In genomic region chr5:143376195-143376772, GRCh38 we compare ENCODE assay signal across 16 cellular contexts. TPM values are rescaled to one million over a fixed set of nuclear protein-coding genes. Genes with fewer than 3 reads are reported as not detected.
A peak's percentile ranks its signal among the peaks of the same experiment; 100 is the strongest.
DNase-seq lines count a peak whose midpoint lies in the region; ATAC-seq and TF ChIP-seq lines count a peak whose summit lies in the region.
"Had no signal": no experiment of that assay in that cellular context is flagged by ENCODE, and none has a peak within 500 bp of the region (broad histone marks: within the 10 kb centered on the region; RNA-seq: fewer than 3 reads in every experiment).

No MANE protein-coding gene starts in this region.

- H3K36me3 Mint-ChIP-seq in CD4-positive, CD25-positive, alpha-beta regulatory T cell: peaks cover 16% of the 10 kb centered on the region
- H3K36me3 Mint-ChIP-seq in WTC11 (no peaks in the 10 kb centered on the region), mesothelial cell of epicardium (peaks cover 2% of the 10 kb centered on the region)
- H3K36me3 Mint-ChIP-seq in activated naive CD4-positive, alpha-beta T cell treated with anti-CD3 and anti-CD28 coated beads, Interleukin-2, amount 50 U/mL, for 72 hours: peaks cover 0 to 24% of the 10 kb centered on the region in 2 donors

- WGBS in GM23248 (ENCODE audit: low coverage in 1 of 2, low lambda C conversion rate in 2 of 2, missing lambda C conversion rate in 2 of 2), 2 experiments: 97 to 100% methylated on average over 2 of the region's 2 CpGs

- H3K9me2 ChIP-seq in GM23248 (ENCODE audit: insufficient read depth): no peaks in the 10 kb centered on the region

- peaks cover 84% of the 10 kb centered on the region for H4K20me1 ChIP-seq in GM23248 (ENCODE audit: insufficient read depth)

- H3K4me1 Mint-ChIP-seq in CD4-positive, CD25-positive, alpha-beta regulatory T cell: peaks cover 65 to 92% (median 77%) of the 10 kb centered on the region in 4 donors
- H3K4me1 Mint-ChIP-seq in WTC11 (peaks cover 26% of the 10 kb centered on the region), mesothelial cell of epicardium (peaks cover 27% of the 10 kb centered on the region)

- no peak overlapping the region for H3K9ac ChIP-seq in GM23248

- in situ Hi-C loops in GM23248 (cut with MboI): no loop called here

- peak overlapping the region in 2 of 3 donors; percentile 39 to 66 for H3K27ac Mint-ChIP-seq in CD4-positive, CD25-positive, alpha-beta regulatory T cell
- H3K27ac Mint-ChIP-seq in WTC11: peak overlapping the region; percentile 15; the same call in 1 of the 2 replicates
- peak overlapping the region; percentile 84 for H3K27ac Mint-ChIP-seq in mesothelial cell of epicardium
- H3K27ac Mint-ChIP-seq in activated naive CD4-positive, alpha-beta T cell treated with anti-CD3 and anti-CD28 coated beads, Interleukin-2, amount 50 U/mL, for 72 hours: no peak overlapping the region
- H3K27ac Mint-ChIP-seq: activated naive CD8-positive, alpha-beta T cell treated with anti-CD3 and anti-CD28 coated beads, Interleukin-2, amount 50 U/mL, for 24 hours had no signal

- peaks cover 4% of the 10 kb centered on the region for H3K36me3 ChIP-seq in CD4-positive, CD25-positive, alpha-beta regulatory T cell (ENCODE audit: control insufficient read depth, insufficient read depth, low read length)
- 0 out of 2 replicates have a peak, but pooled peaks cover 4% of the 10 kb centered on the region for H3K36me3 ChIP-seq in GM23248 (ENCODE audit: low read depth)
- H3K36me3 ChIP-seq: cardiac muscle cell had no signal

- H3K4me3 ChIP-seq in CD4-positive, CD25-positive, alpha-beta regulatory T cell (ENCODE audit: low read depth, low read length): no peak overlapping the region
- H3K4me3 ChIP-seq in GM23248: no peak overlapping the region
- H3K4me3 ChIP-seq: cardiac muscle cell had no signal

- CTCF ChIA-PET in WTC11 (lab: Charles Lee): interaction anchor here (2.2 kb wide), 1 partner anchor 27 kb away, joined by 6 read pairs; the partner anchor contains the start of gene NR3C1

- no peaks in the 10 kb centered on the region for H3K9me3 ChIP-seq in CD4-positive, CD25-positive, alpha-beta regulatory T cell (ENCODE audit: control insufficient read depth in 2 of 2, low read length in 2 of 2)
- no peaks in the 10 kb centered on the region for H3K9me3 ChIP-seq in GM23248 (ENCODE audit: low read depth)

- H3F3A ChIP-seq in GM23248 (ENCODE audit: insufficient read depth): peaks cover 90% of the 10 kb centered on the region

- peaks cover 100% of the 10 kb centered on the region for H3K79me2 ChIP-seq in GM23248 (ENCODE audit: insufficient read depth)

- TF ChIP-seq CTCF in WTC11 (IDR thresholded peaks at IDR 0.05): no peak
- TF ChIP-seq CTCF in mesothelial cell of epicardium (IDR thresholded peaks at IDR 0.05; ENCODE audit: unreplicated experiment): no peak

- H3K4me2 ChIP-seq in GM23248 (ENCODE audit: unreplicated experiment): peak overlapping the region; percentile 40

- H3K27ac ChIP-seq in CD4-positive, CD25-positive, alpha-beta regulatory T cell (ENCODE audit: insufficient read depth, low read length, poor library complexity, severe bottlenecking): no peak overlapping the region
- H3K27ac ChIP-seq in GM23248: peak overlapping the region; percentile 38
- H3K27ac ChIP-seq: cardiac muscle cell had no signal

- peaks cover 29% of the 10 kb centered on the region for H3K4me1 ChIP-seq in CD4-positive, CD25-positive, alpha-beta regulatory T cell (ENCODE audit: control insufficient read depth, insufficient read depth, low read length, poor library complexity, severe bottlenecking)
- peaks cover 79% of the 10 kb centered on the region for H3K4me1 ChIP-seq in GM23248 (ENCODE audit: insufficient read depth)

- peaks cover 0 to 2% (median 0%) of the 10 kb centered on the region in 7 donors for H3K9me3 Mint-ChIP-seq in CD4-positive, CD25-positive, alpha-beta regulatory T cell
- no peaks in the 10 kb centered on the region for H3K9me3 Mint-ChIP-seq in WTC11
- H3K9me3 Mint-ChIP-seq in mesothelial cell of epicardium: peaks cover 7% of the 10 kb centered on the region
- peaks cover 0 to 7% of the 10 kb centered on the region in 2 donors for H3K9me3 Mint-ChIP-seq in activated naive CD4-positive, alpha-beta T cell treated with anti-CD3 and anti-CD28 coated beads, Interleukin-2, amount 50 U/mL, for 72 hours
- H3K9me3 Mint-ChIP-seq: activated naive CD8-positive, alpha-beta T cell treated with anti-CD3 and anti-CD28 coated beads, Interleukin-2, amount 50 U/mL, for 24 hours had no signal

- peak overlapping the region in 1 of 4 donors; percentile 46 for H3K4me3 Mint-ChIP-seq in CD4-positive, CD25-positive, alpha-beta regulatory T cell
- H3K4me3 Mint-ChIP-seq in WTC11: no peak overlapping the region
- H3K4me3 Mint-ChIP-seq in mesothelial cell of epicardium: no peak overlapping the region
- H3K4me3 Mint-ChIP-seq: activated naive CD8-positive, alpha-beta T cell treated with anti-CD3 and anti-CD28 coated beads, Interleukin-2, amount 50 U/mL, for 24 hours had no signal

- no peaks in the 10 kb centered on the region for H3K27me3 ChIP-seq in CD4-positive, CD25-positive, alpha-beta regulatory T cell (ENCODE audit: control insufficient read depth, insufficient read depth, low read length)
- no peaks in the 10 kb centered on the region for H3K27me3 ChIP-seq in GM23248 (replicated peaks; ENCODE audit: insufficient read depth)
- H3K27me3 ChIP-seq: cardiac muscle cell had no signal

- H2AFZ ChIP-seq in GM23248: no peak overlapping the region

- DNase-seq in CD4-positive, CD25-positive, alpha-beta regulatory T cell: no peak
- DNase-seq in GM23248 (no peak), WTC11 (ENCODE audit: low spot score) (no peak), mesothelial cell of epicardium (ENCODE audit: low spot score in 2 of 2, unreplicated experiment in 2 of 2) (no peak)
- DNase-seq in activated effector memory CD4-positive, alpha-beta T cell treated with anti-CD3 and anti-CD28 coated beads, Interleukin-2, amount 50 U/mL, for 16 hours: no peak
- DNase-seq in activated naive CD4-positive, alpha-beta T cell treated with anti-CD3 and anti-CD28 coated beads, Interleukin-2, amount 50 U/mL, for 72 hours (ENCODE audit: low spot score in 2 of 2): no peak
- DNase-seq: activated CD4-positive, alpha-beta T cell treated with anti-CD3 and anti-CD28 coated beads, Interleukin-2, amount 50 U/mL, for 4 hours; activated naive CD8-positive, alpha-beta T cell treated with anti-CD3 and anti-CD28 coated beads, Interleukin-2, amount 50 U/mL, for 24 hours; activated T-cell treated with anti-CD3 and anti-CD28 coated beads, Interleukin-2, amount 50 U/mL, for 1 hour; effector memory CD4-positive, alpha-beta T cell; GDM1; hypothalamus; NCI-H1436 treated with DMSO at 0.1 percent for 48 hours had no signal

- ATAC-seq in CD4-positive, CD25-positive, alpha-beta regulatory T cell (ENCODE audit: low read depth in 2 of 2): no peak
- ATAC-seq in WTC11 (no peak), GM18517 (IDR thresholded peaks at IDR 0.05; ENCODE audit: unreplicated experiment) (no peak), GM21529 (IDR thresholded peaks at IDR 0.05; ENCODE audit: unreplicated experiment) (no peak)
- ATAC-seq in activated naive CD4-positive, alpha-beta T cell treated with anti-CD3 and anti-CD28 coated beads, Interleukin-2, amount 50 U/mL, for 72 hours: no peak
- ATAC-seq: activated naive CD8-positive, alpha-beta T cell treated with anti-CD3 and anti-CD28 coated beads, Interleukin-2, amount 50 U/mL, for 24 hours had no signal

- POLR2A ChIA-PET in WTC11 (lab: Charles Lee): no interaction called here

- no peaks in the 10 kb centered on the region for H3K27me3 Mint-ChIP-seq in CD4-positive, CD25-positive, alpha-beta regulatory T cell
- no peaks in the 10 kb centered on the region for H3K27me3 Mint-ChIP-seq in WTC11 (ENCODE audit: low read depth)
- no peaks in the 10 kb centered on the region for H3K27me3 Mint-ChIP-seq in mesothelial cell of epicardium (ENCODE audit: low read depth)
- H3K27me3 Mint-ChIP-seq: activated naive CD8-positive, alpha-beta T cell treated with anti-CD3 and anti-CD28 coated beads, Interleukin-2, amount 50 U/mL, for 24 hours had no signal

TF ChIP-seq in WTC11, 78 proteins besides CTCF, POLR2A, EP300 and RAD21:
- TF ChIP-seq MLX (CRISPR knock-in tag; IDR thresholded peaks at IDR 0.05) (no peak), NFYB (CRISPR knock-in tag; conservative IDR thresholded peaks at IDR 0.05; ENCODE audit: low read depth) (no peak), SMAD4 (CRISPR knock-in tag; IDR thresholded peaks at IDR 0.05) (no peak), ZNF423 (CRISPR knock-in tag; IDR thresholded peaks at IDR 0.05) (no peak)

RNA-seq across cellular contexts. Expression of gene NR3C1, which starts 27.2 kb away (rescaled TPM):
- total RNA-seq in CD4-positive, CD25-positive, alpha-beta regulatory T cell: 154 TPM
- 10 to 100 TPM; 62.5 to 85.5 (median 71.3) TPM for polyA plus RNA-seq in CD4-positive, CD25-positive, alpha-beta regulatory T cell
- 121 and 125 TPM in 2 replicates for total RNA-seq in GM23248 (2014; rRNA removed; shearing (Covaris generic))
- polyA plus RNA-seq in GM23248 (2016; fragmentation: Nextera tagmentation; extraction: Ambion mirVana): 100 and 103 TPM in 2 replicates
- total RNA-seq in WTC11 (2021) (8.7 to 15.0 TPM (median 9.3 TPM) in 3 replicates), mesothelial cell of epicardium (29.2 to 35.3 TPM (median 34.5 TPM) in 3 replicates)
- total RNA-seq in activated naive CD4-positive, alpha-beta T cell treated with anti-CD3 and anti-CD28 coated beads, Interleukin-2, amount 50 U/mL, for 72 hours: 10 to 100 TPM; 39.5 to 43.6 TPM

Comparison
In these comparisons a context has a peak if more than half of its experiments do, and no peak if none do; other contexts are left out.
1. H3K27ac Mint-ChIP-seq: peak in CD4-positive, CD25-positive, alpha-beta regulatory T cell (2 of 3), WTC11 (single experiment) and mesothelial cell of epicardium (single experiment); none in activated naive CD4-positive, alpha-beta T cell treated with anti-CD3 and anti-CD28 coated beads, Interleukin-2, amount 50 U/mL, for 72 hours (0 of 2).